9 cellular contexts compared by ENCODE assay signal in genomic region chr15:94844533-94845390, GRCh38.
A peak's percentile ranks its signal among the peaks of the same experiment; 100 is the strongest.
DNase-seq lines count a peak whose midpoint lies in the region; ATAC-seq and TF ChIP-seq lines count a peak whose summit lies in the region.
"Had no signal": no experiment of that assay in that cellular context is flagged by ENCODE, and none has a peak within 500 bp of the region (broad histone marks: within the 10 kb centered on the region; RNA-seq: fewer than 3 reads in every experiment).

No MANE protein-coding gene starts in this region.

- H3K4me3 ChIP-seq in RWPE2 (ENCODE audit: severe bottlenecking), result peak overlapping the region; percentile 28

- H3K9me3 Mint-ChIP-seq in neural crest cell, result peaks cover 17% of the 10 kb centered on the region

- H3K27ac Mint-ChIP-seq in neural crest cell (ENCODE audit: unreplicated experiment), result peak overlapping the region; percentile 99

- H3K4me1 ChIP-seq in RWPE2 (ENCODE audit: insufficient read depth, poor library complexity, severe bottlenecking), result no peaks in the 10 kb centered on the region

- ATAC-seq in RWPE2 (ENCODE audit: low read depth) (peak; percentile 63), GM19395 (IDR thresholded peaks at IDR 0.05; ENCODE audit: unreplicated experiment) (no peak)
- ATAC-seq: HCT116 had no signal

- H3K27me3 Mint-ChIP-seq in neural crest cell (ENCODE audit: low read depth), result no peaks in the 10 kb centered on the region

- H3K4me3 Mint-ChIP-seq in neural crest cell, result peak overlapping the region; percentile 86

- H3K36me3 ChIP-seq in RWPE2 (ENCODE audit: low read depth), result no peaks in the 10 kb centered on the region

- H3K27me3 ChIP-seq in RWPE2 (ENCODE audit: insufficient read depth, poor library complexity, severe bottlenecking), result no peaks in the 10 kb centered on the region

- peaks cover 26% of the 10 kb centered on the region for H3K4me1 Mint-ChIP-seq in neural crest cell

- peak; percentile 55 for DNase-seq in DMS53 (lab: John Stamatoyannopoulos, UW)
- DNase-seq in RWPE2 (ENCODE audit: low spot score), result no peak
- DNase-seq in globus pallidus (ENCODE audit: low spot score), result peak; percentile 33
- peak; percentile 59 for DNase-seq in neural crest cell (ENCODE audit: low read depth, low spot score)
- no peak for DNase-seq in NCI-H446 (lab: John Stamatoyannopoulos, UW)
- DNase-seq in SW 1271 (lab: John Stamatoyannopoulos, UW), result no peak
- DNase-seq in NCI-H1048 (lab: John Stamatoyannopoulos, UW), result no peak

- peak overlapping the region; percentile 20 for H3K27ac ChIP-seq in RWPE2 (ENCODE audit: poor library complexity, severe bottlenecking)

- TF ChIP-seq CTCF in RWPE2 (IDR thresholded peaks at IDR 0.05; ENCODE audit: poor library complexity, severe bottlenecking) (peak; percentile 53), neural crest cell (conservative IDR thresholded peaks at IDR 0.05) (no peak)

- peaks cover 20% of the 10 kb centered on the region for H3K36me3 Mint-ChIP-seq in neural crest cell (ENCODE audit: low read depth)

- H3K9me3 ChIP-seq in RWPE2 (ENCODE audit: severe bottlenecking), result no peaks in the 10 kb centered on the region

Comparison
In these comparisons a context has a peak if more than half of its experiments do, and no peak if none do; other contexts are left out.
1. DNase-seq: peak in DMS53 (single experiment), globus pallidus (single experiment) and neural crest cell (single experiment); none in RWPE2 (single experiment), NCI-H446 (0 of 2), SW 1271 (0 of 2) and NCI-H1048 (single experiment).